Comparison of ENCODE assay signal across 8 cellular contexts in genomic region chr13:25017808-25018728, GRCh38.
DNase-seq lines count a peak whose midpoint lies in the region; ATAC-seq and TF ChIP-seq lines count a peak whose summit lies in the region.
"Not testable (repeated sequence)": the region's sequence is repeated elsewhere in the genome, so short reads cannot be mapped to it uniquely, and the experiment has no call there.

No MANE protein-coding gene starts in this region.

- H3K9me3 ChIP-seq in ES-I3 (ENCODE audit: control insufficient read depth, insufficient read depth, low read length); OCI-LY1 (ENCODE audit: low read length); effector memory CD4-positive, alpha-beta T cell (ENCODE audit: control insufficient read depth, low read length); tibial nerve: not testable (repeated sequence)

- not testable (repeated sequence) for H3F3A ChIP-seq in OCI-LY1 (ENCODE audit: insufficient read depth, low read length)

- peaks cover 34% of the 10 kb centered on the region for H3K27me3 Mint-ChIP-seq in activated T-cell treated with anti-CD3 and anti-CD28 coated beads, Interleukin-2, amount 50 U/mL, for 72 hours (ENCODE audit: low read depth)

- H3K9ac ChIP-seq in ES-I3 (ENCODE audit: low read depth, low read length) (peak overlapping the region; percentile 62; the same call in 1 of the 2 replicates), OCI-LY1 (ENCODE audit: low read length) (peak overlapping the region; percentile 46; the same call in 1 of the 2 replicates)

- peak overlapping the region; percentile 49 for H3K4me2 ChIP-seq in OCI-LY1 (ENCODE audit: low read length)

- DNase-seq in NAMALWA (ENCODE audit: low spot score) (peak; percentile 65), kidney glomerular epithelial cell (lab: John Stamatoyannopoulos, UW) (peak; percentile 20), retina (peak; percentile 88)
- peak; percentile 35 to 62 for DNase-seq in activated T-cell treated with anti-CD3 and anti-CD28 coated beads, Interleukin-2, amount 50 U/mL, for 72 hours
- peak in 1 of 3 donors; percentile 13 for DNase-seq in effector memory CD4-positive, alpha-beta T cell
- not testable (repeated sequence) for DNase-seq in tibial nerve (ENCODE audit: low spot score in 2 of 2)

- TF ChIP-seq CTCF in OCI-LY1 (IDR thresholded peaks at IDR 0.05; ENCODE audit: low read length); tibial nerve (IDR thresholded peaks at IDR 0.05): not testable (repeated sequence)

- peak; percentile 64 to 93 for ATAC-seq in activated T-cell treated with anti-CD3 and anti-CD28 coated beads, Interleukin-2, amount 50 U/mL, for 72 hours (replicated peaks in 1 of 2)

- not testable (repeated sequence) for TF ChIP-seq EP300 in tibial nerve (IDR thresholded peaks at IDR 0.05)

- not testable (repeated sequence) for H3K9me2 ChIP-seq in OCI-LY1 (ENCODE audit: low read depth, low read length)

- H3K27ac ChIP-seq in OCI-LY1 (ENCODE audit: low read depth, low read length, poor library complexity, severe bottlenecking); effector memory CD4-positive, alpha-beta T cell (ENCODE audit: insufficient read depth, low read length, poor library complexity, severe bottlenecking); tibial nerve: not testable (repeated sequence)

- not testable (repeated sequence) for H3K4me1 ChIP-seq in ES-I3 (ENCODE audit: insufficient read depth, low read length); OCI-LY1 (ENCODE audit: insufficient read depth, low read length, severe bottlenecking); effector memory CD4-positive, alpha-beta T cell (ENCODE audit: control insufficient read depth, insufficient read depth, low read length, poor library complexity, severe bottlenecking)
- H3K4me1 ChIP-seq in tibial nerve: peaks cover 0 to 14% (median 0%) of the 10 kb centered on the region in 4 donors

- not testable (repeated sequence) for H2AFZ ChIP-seq in OCI-LY1 (ENCODE audit: low read length)

- H3K4me3 ChIP-seq in OCI-LY1 (ENCODE audit: low read depth, low read length, poor library complexity, severe bottlenecking) (peak overlapping the region; percentile 56), tibial nerve (peak overlapping the region; percentile 5 to 47 (median 12))
- peak overlapping the region; percentile 25 for H3K4me3 ChIP-seq in effector memory CD4-positive, alpha-beta T cell (ENCODE audit: insufficient read depth, low read depth, low read length, poor library complexity, severe bottlenecking)

- WGBS in tibial nerve, 2 donors: 2% methylated on average over 12 to 54 of the region's 79 CpGs

- H3K36me3 ChIP-seq in ES-I3 (ENCODE audit: insufficient read depth, low read length); OCI-LY1 (ENCODE audit: insufficient read depth, low read length); effector memory CD4-positive, alpha-beta T cell (ENCODE audit: control insufficient read depth, insufficient read depth, low read length); tibial nerve: not testable (repeated sequence)

- not testable (repeated sequence) for H3K27ac Mint-ChIP-seq in activated T-cell treated with anti-CD3 and anti-CD28 coated beads, Interleukin-2, amount 50 U/mL, for 72 hours

- H3K9me3 Mint-ChIP-seq in activated T-cell treated with anti-CD3 and anti-CD28 coated beads, Interleukin-2, amount 50 U/mL, for 72 hours: not testable (repeated sequence)

- not testable (repeated sequence) for H3K4me1 Mint-ChIP-seq in activated T-cell treated with anti-CD3 and anti-CD28 coated beads, Interleukin-2, amount 50 U/mL, for 72 hours (ENCODE audit: low read depth)

- TF ChIP-seq POLR2A in tibial nerve (IDR thresholded peaks at IDR 0.05): not testable (repeated sequence)

- not testable (repeated sequence) for H3K36me3 Mint-ChIP-seq in activated T-cell treated with anti-CD3 and anti-CD28 coated beads, Interleukin-2, amount 50 U/mL, for 72 hours (ENCODE audit: insufficient read depth in 2 of 2)

- H3K27me3 ChIP-seq in OCI-LY1 (ENCODE audit: insufficient read depth, low read length); effector memory CD4-positive, alpha-beta T cell (replicated peaks; ENCODE audit: control insufficient read depth, insufficient read depth, low read length, poor library complexity, severe bottlenecking): not testable (repeated sequence)
- peaks cover 0 to 39% of the 10 kb centered on the region in 2 donors for H3K27me3 ChIP-seq in tibial nerve

- not testable (repeated sequence) for H3K79me2 ChIP-seq in OCI-LY1 (ENCODE audit: insufficient read depth, low read length)

- not testable (repeated sequence) for H4K20me1 ChIP-seq in OCI-LY1 (ENCODE audit: insufficient read depth, low read length)

- H3K4me3 Mint-ChIP-seq in activated T-cell treated with anti-CD3 and anti-CD28 coated beads, Interleukin-2, amount 50 U/mL, for 72 hours: peak overlapping the region; percentile 77 to 80
